In the genomic region with DNA sequence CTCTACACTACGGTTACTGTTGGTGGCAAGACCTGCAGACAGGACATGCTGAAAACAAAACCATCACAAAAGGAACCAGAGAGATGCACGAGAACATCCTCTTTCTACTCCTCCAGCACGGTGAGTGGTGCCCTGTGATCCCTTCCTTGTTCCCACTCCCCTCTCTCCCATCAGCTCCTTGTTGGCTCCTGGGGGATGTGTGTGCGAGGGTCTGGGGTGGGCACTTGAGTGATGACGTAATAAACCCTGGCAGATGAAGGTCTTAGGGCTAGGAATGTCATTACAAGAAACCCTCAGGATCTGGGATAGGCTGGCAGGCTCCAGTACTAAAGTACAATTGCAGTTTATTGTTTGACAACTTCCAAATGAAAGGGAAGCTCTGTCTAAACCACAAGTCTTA, we compare ENCODE assay signal across 32 cellular contexts.
"Had no signal": no experiment of that assay in that cellular context is flagged by ENCODE, and none has a peak within 500 bp of the region (broad histone marks: within the 10 kb centered on the region; RNA-seq: fewer than 3 reads in every experiment).

No MANE protein-coding gene starts in this region.

- DNase-seq: activated B cell treated with CpG ODN at 0.5 μM for 24 hours; activated CD4-positive, alpha-beta T cell treated with anti-CD3 and anti-CD28 coated beads for 48 hours; activated CD4-positive, alpha-beta T cell treated with anti-CD3 and anti-CD28 coated beads, Interleukin-2, amount 50 U/mL, for 1 hour; activated CD4-positive, alpha-beta T cell treated with anti-CD3 and anti-CD28 coated beads, Interleukin-2, amount 50 U/mL, for 48 hours; activated CD8-positive, alpha-beta memory T cell treated with anti-CD3 and anti-CD28 coated beads for 24 hours; activated CD8-positive, alpha-beta T cell treated with anti-CD3 and anti-CD28 coated beads for 36 hours; activated effector memory CD4-positive, alpha-beta T cell treated with Interleukin-2 at 50 U/mL for 16 hours; activated gamma-delta T cell treated with Interleukin-2 at 50 U/mL for 16 hours; activated naive CD4-positive, alpha-beta T cell treated with Interleukin-2 at 50 U/mL for 16 hours; activated naive CD8-positive, alpha-beta T cell treated with anti-CD3 and anti-CD28 coated beads for 36 hours; activated naive CD8-positive, alpha-beta T cell treated with anti-CD3 and anti-CD28 coated beads, Interleukin-2, amount 50 U/mL, for 24 hours; activated T-cell treated with anti-CD3 and anti-CD28 coated beads, Interleukin-2, amount 50 U/mL, for 4 hours; adrenal gland; amygdala; aorta; body of pancreas; caudate nucleus; cortex of kidney; dermis blood vessel endothelial cell; effector CD4-positive, alpha-beta T cell; foreskin fibroblast; gastrocnemius medialis; glutamatergic neuron; heart left ventricle; T-helper 2 cell had no signal

- H3K36me3 ChIP-seq: adrenal gland, gastrocnemius medialis had no signal

- H3K4me1 ChIP-seq: adrenal gland, body of pancreas, gastrocnemius medialis, heart left ventricle had no signal

- H3K27me3 ChIP-seq: adrenal gland, body of pancreas, gastrocnemius medialis, heart left ventricle had no signal

- H3K27ac ChIP-seq: adrenal gland, body of pancreas, epithelial cell of prostate, gastrocnemius medialis, heart left ventricle, VCaP had no signal

- ATAC-seq: activated CD4-positive, CD25-positive, alpha-beta regulatory T cell treated with anti-CD3 and anti-CD28 coated beads, Interleukin-2, amount 50 U/mL, for 24 hours; activated CD8-positive, alpha-beta T cell treated with anti-CD3 and anti-CD28 coated beads for 36 hours; activated naive CD8-positive, alpha-beta T cell treated with anti-CD3 and anti-CD28 coated beads, Interleukin-2, amount 50 U/mL, for 24 hours; activated T-cell treated with anti-CD3 and anti-CD28 coated beads, Interleukin-2, amount 50 U/mL, for 4 hours; activated T-helper 17 cell treated with anti-CD3 and anti-CD28 coated beads, Interleukin-2, amount 50 U/mL, for 72 hours; body of pancreas; gastrocnemius medialis; heart left ventricle had no signal

- H3K4me3 ChIP-seq: adrenal gland, body of pancreas, gastrocnemius medialis, heart left ventricle had no signal

- H3K9me3 ChIP-seq: adrenal gland, body of pancreas, gastrocnemius medialis had no signal

- FAIRE-seq: colon, endometrium, endothelial cell of umbilical vein had no signal
